Comparison of ENCODE assay signal across 10 cellular contexts in the genomic region with DNA sequence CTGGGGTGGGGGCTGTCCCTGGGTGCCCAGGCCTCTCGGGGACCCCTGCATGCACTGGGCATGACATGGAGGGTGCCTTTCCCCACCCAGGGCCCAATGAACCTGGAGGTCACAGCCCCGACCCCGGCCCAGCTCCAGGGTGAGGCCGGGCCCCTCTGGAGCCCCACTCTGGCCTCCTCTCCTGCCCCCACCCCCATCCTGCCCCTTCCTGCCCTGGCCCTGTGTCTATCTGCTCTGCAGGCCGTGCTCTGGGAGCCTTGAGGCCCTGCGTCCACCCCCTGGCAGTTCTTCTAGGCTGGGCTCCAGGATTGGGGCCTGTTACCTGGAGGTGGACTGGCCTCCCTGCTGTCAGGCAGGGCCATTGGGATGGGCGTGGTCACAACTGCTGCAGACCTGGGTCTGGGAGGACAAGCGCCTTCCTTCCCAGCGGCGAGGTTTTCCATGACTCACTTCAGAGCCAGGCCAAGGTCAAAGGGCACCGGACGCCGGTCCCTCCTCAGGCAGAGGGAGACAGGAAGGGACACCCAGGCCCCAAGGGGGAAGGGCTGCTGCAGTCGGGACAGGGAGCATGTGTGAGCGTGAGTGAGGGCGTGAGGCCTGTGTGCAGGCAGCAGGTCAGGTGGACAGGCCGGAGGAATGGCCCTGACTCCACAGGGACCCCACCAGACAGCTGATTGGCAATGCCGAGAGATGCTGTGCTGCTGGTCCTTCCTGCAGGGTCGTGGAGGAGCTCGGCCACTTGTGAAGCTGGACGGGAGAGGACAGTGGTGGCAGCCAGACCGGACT. TPM values are rescaled to one million over a fixed set of nuclear protein-coding genes. Genes with fewer than 3 reads are reported as not detected.
DNase-seq lines count a peak whose midpoint lies in the region; ATAC-seq, FAIRE-seq and TF ChIP-seq lines count a peak whose summit lies in the region.
"Had no signal": no experiment of that assay in that cellular context is flagged by ENCODE, and none has a peak within 500 bp of the region (broad histone marks: within the 10 kb centered on the region; RNA-seq: fewer than 3 reads in every experiment).

No MANE protein-coding gene starts in this region.

- DNase-seq in dermis blood vessel endothelial cell (peak; percentile 92), stomach (peak; percentile 46), GM13977 (ENCODE audit: low spot score) (no peak), small intestine (no peak)
- DNase-seq: activated CD8-positive, alpha-beta memory T cell treated with anti-CD3 and anti-CD28 coated beads for 24 hours had no signal

- no peak for FAIRE-seq in small intestine (lab: Jason Lieb, UNC)

- H3K27me3 ChIP-seq in liver (ENCODE audit: control insufficient read depth in 4 of 4, insufficient read depth in 4 of 4, low read length in 3 of 4): no peaks in the 10 kb centered on the region
- peaks cover 0 to 10% (median 0%) of the 10 kb centered on the region in 3 donors for H3K27me3 ChIP-seq in stomach
- H3K27me3 ChIP-seq in small intestine (ENCODE audit: control insufficient read depth in 2 of 2, insufficient read depth in 2 of 2, low read length in 2 of 2): no peaks in the 10 kb centered on the region

- TF ChIP-seq EP300 in Ishikawa (IDR thresholded peaks at IDR 0.05; ENCODE audit: borderline replicate concordance) (peak; percentile 50; the same call in 1 of the 2 replicates), stomach (IDR thresholded peaks at IDR 0.05) (peak; percentile 46)

- TF ChIP-seq POLR2A in stomach (IDR thresholded peaks at IDR 0.05): no peak

- H3K4me3 ChIP-seq in liver (ENCODE audit: low read depth in 1 of 3, low read length in 3 of 3) (no peak overlapping the region), stomach (no peak overlapping the region), small intestine (ENCODE audit: low read depth in 1 of 2, low read length in 2 of 2) (no peak overlapping the region)
- H3K4me3 ChIP-seq: HAP-1 had no signal

- H3K9ac ChIP-seq in liver (ENCODE audit: low read depth in 1 of 2, low read length in 2 of 2): no peak overlapping the region

- intact Hi-C loops in stomach (cut with DNase I; ENCODE audit: low total_unique reads): no loop called here

- H3K4me1 ChIP-seq in liver (ENCODE audit: control insufficient read depth in 4 of 4, insufficient read depth in 4 of 4, low read length in 3 of 4) (peaks cover 0 to 10% (median 0%) of the 10 kb centered on the region in 4 donors), stomach (peaks cover 34 to 65% (median 43%) of the 10 kb centered on the region in 4 donors), small intestine (ENCODE audit: control insufficient read depth in 2 of 2, insufficient read depth in 1 of 2, low read depth in 1 of 2, low read length in 1 of 2) (peaks cover 0 to 3% of the 10 kb centered on the region in 2 donors)

- no peak for TF ChIP-seq CTCF in liver (IDR thresholded peaks at IDR 0.05; ENCODE audit: low read depth, low read length, missing input control)
- TF ChIP-seq CTCF in stomach (IDR thresholded peaks at IDR 0.05): no peak
- TF ChIP-seq CTCF in GM13977 (IDR thresholded peaks at IDR 0.05; ENCODE audit: extremely low read depth, insufficient read depth, missing control alignments): no peak

- ATAC-seq in HG02884 (IDR thresholded peaks at IDR 0.05; ENCODE audit: unreplicated experiment) (no peak), HG03442 (IDR thresholded peaks at IDR 0.05; ENCODE audit: unreplicated experiment) (no peak)

- no peaks in the 10 kb centered on the region for H3K36me3 ChIP-seq in liver (ENCODE audit: control insufficient read depth in 4 of 4, insufficient read depth in 3 of 4, low read depth in 1 of 4, low read length in 3 of 4)
- no peaks in the 10 kb centered on the region for H3K36me3 ChIP-seq in stomach
- H3K36me3 ChIP-seq in small intestine (ENCODE audit: control insufficient read depth in 2 of 2, insufficient read depth in 2 of 2, low read length in 2 of 2): no peaks in the 10 kb centered on the region
- H3K36me3 ChIP-seq: HAP-1 had no signal

- WGBS in liver: 75% methylated on average over 22 of the region's 22 CpGs
- 55 to 66% (median 59%) methylated on average over 16 to 22 of the region's 22 CpGs for WGBS in stomach, 5 donors
- 55 to 66% (median 65%) methylated on average over 22 of the region's 22 CpGs for WGBS in small intestine, 3 donors

- TF ChIP-seq RAD21 in Ishikawa (IDR thresholded peaks at IDR 0.05; ENCODE audit: low read depth) (peak; percentile 22; the same call in 1 of the 2 replicates), liver (IDR thresholded peaks at IDR 0.05) (peak in 1 of 2 donors; percentile 44)

- H3K9me3 ChIP-seq in liver (ENCODE audit: control insufficient read depth in 4 of 4, low read length in 3 of 4): no peaks in the 10 kb centered on the region
- H3K9me3 ChIP-seq in stomach: no peaks in the 10 kb centered on the region
- H3K9me3 ChIP-seq in small intestine (ENCODE audit: control insufficient read depth, low read depth): no peaks in the 10 kb centered on the region

- H3K27ac ChIP-seq in liver (ENCODE audit: low read depth in 1 of 2, low read length in 2 of 2) (peak overlapping the region; percentile 33 to 77), stomach (peak overlapping the region; percentile 61 to 81 (median 80)), small intestine (ENCODE audit: low read depth in 1 of 2, low read length in 1 of 2) (peak overlapping the region in 1 of 2 donors; percentile 71)

- in situ Hi-C loops in GM13977 (cut with MboI; ENCODE audit: low pct_unique_long_range_greater_than_20kb, low sequenced_read_pairs, unreplicated experiment): no loop called here

TF ChIP-seq in Ishikawa, 13 proteins besides CTCF, POLR2A, EP300 and RAD21 (continues in another document):
- TF ChIP-seq FOXM1 (IDR thresholded peaks at IDR 0.05; ENCODE audit: borderline replicate concordance, low read depth): no peak
- TF ChIP-seq, protein P1, sequence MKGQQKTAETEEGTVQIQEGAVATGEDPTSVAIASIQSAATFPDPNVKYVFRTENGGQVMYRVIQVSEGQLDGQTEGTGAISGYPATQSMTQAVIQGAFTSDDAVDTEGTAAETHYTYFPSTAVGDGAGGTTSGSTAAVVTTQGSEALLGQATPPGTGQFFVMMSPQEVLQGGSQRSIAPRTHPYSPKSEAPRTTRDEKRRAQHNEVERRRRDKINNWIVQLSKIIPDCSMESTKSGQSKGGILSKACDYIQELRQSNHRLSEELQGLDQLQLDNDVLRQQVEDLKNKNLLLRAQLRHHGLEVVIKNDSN (IDR thresholded peaks at IDR 0.05): no peak
- peak; percentile 48 for TF ChIP-seq TCF12 (IDR thresholded peaks at IDR 0.05; ENCODE audit: low read depth)

TF ChIP-seq in liver, 16 proteins besides CTCF, POLR2A, EP300 and RAD21:
- TF ChIP-seq SP1 (IDR thresholded peaks at IDR 0.05) (peak; percentile 74), NR2F2 (IDR thresholded peaks at IDR 0.05) (peak; percentile 99), HNF4G (IDR thresholded peaks at IDR 0.05) (no peak), GABPA (IDR thresholded peaks at IDR 0.05 in 1 of 2, conservative IDR thresholded peaks at IDR 0.05 in 1 of 2) (peak in 1 of 2 donors; percentile 59), JUND (IDR thresholded peaks at IDR 0.05) (peak in 1 of 2 donors; percentile 60), RXRA (IDR thresholded peaks at IDR 0.05) (peak; percentile 71 to 77)

RNA-seq across cellular contexts. Expression of gene POFUT2, which starts 31.1 kb away (rescaled TPM):
- total RNA-seq in dermis blood vessel endothelial cell: 19.4 and 31.0 TPM in 2 replicates
- 10 to 100 TPM in 1 of 2 donors, 1 to 10 TPM in 1; 7.4 to 15.6 TPM for total RNA-seq in liver
- polyA plus RNA-seq in liver: 1 to 10 TPM; 3.3 to 8.4 TPM
- 10 to 100 TPM; 19.2 to 34.2 (median 29.3) TPM for total RNA-seq in stomach
- 10 to 100 TPM in 1 of 3 donors, 1 to 10 TPM in 2; 7.4 to 15.9 (median 9.5) TPM for polyA plus RNA-seq in stomach
- polyA plus RNA-seq in small intestine: 10 to 100 TPM; 13.5 to 34.4 (median 20.0) TPM

Comparison
In these comparisons a context has a peak if more than half of its experiments do, and no peak if none do; other contexts are left out.
1. DNase-seq: peak in dermis blood vessel endothelial cell (single experiment) and stomach (single experiment); none in GM13977 (single experiment) and small intestine (single experiment).